8 cellular contexts compared by ENCODE assay signal in the genomic region with DNA sequence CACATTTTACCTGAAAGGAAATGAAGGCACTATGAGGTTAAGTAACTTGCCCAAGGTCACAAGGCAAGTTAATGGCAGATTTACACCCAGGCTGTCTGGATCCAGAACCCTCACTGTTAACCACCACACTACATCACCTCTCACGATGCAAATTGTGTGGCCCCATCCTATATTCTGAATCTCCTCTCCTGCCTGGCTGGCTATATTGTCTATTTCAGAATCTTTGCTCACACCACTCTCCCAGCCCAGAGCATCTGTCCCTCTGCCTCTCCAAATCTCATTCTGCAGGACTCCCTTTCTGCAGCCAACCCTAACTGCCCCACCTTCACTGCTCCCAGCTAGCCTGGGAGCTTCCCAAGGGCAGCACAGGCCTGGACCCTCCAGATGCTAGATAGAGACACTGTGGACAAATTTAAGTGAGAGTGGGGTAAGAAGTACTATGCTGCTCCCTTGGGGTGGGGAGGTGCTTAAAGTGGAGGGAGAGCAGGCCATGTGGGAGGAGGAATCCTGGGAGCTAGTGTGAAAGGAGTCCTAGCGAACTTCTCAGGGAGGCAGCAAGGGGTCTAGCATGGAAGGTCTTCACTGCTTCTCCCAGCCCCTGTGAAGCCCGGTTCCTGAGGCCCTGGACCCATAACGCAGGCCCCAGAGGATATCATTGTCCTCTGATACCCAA. TPM values are rescaled to one million over a fixed set of nuclear protein-coding genes. Genes with fewer than 3 reads are reported as not detected.
DNase-seq lines count a peak whose midpoint lies in the region; ATAC-seq, FAIRE-seq and TF ChIP-seq lines count a peak whose summit lies in the region.

No MANE protein-coding gene starts in this region.

- in situ Hi-C loops in Panc1 (cut with HindIII; ENCODE audit: low pct_unique_long_range_greater_than_20kb, low sequenced_read_pairs), result no loop called here

- H3K27me3 ChIP-seq in Panc1 (ENCODE audit: control insufficient read depth, insufficient read depth, low read length) (no peaks in the 10 kb centered on the region), endothelial cell of umbilical vein (ENCODE audit: control insufficient read depth in 2 of 2, insufficient read depth in 2 of 2, low read length in 2 of 2) (peaks cover 11 to 22% of the 10 kb centered on the region in 2 experiments)

- H3K79me2 ChIP-seq in endothelial cell of umbilical vein (ENCODE audit: control insufficient read depth, insufficient read depth, low read length), result peaks cover 9% of the 10 kb centered on the region

- peak overlapping the region; percentile 78 for H3K4me2 ChIP-seq in endothelial cell of umbilical vein (ENCODE audit: insufficient read depth, low read length)

- H4K20me1 ChIP-seq in endothelial cell of umbilical vein (replicated peaks; ENCODE audit: control insufficient read depth, extremely low read depth, insufficient read depth, low read length), result no peaks in the 10 kb centered on the region

- TF ChIP-seq CTCF in Panc1 (IDR thresholded peaks at IDR 0.05), result no peak
- no peak for TF ChIP-seq CTCF in endothelial cell of umbilical vein (IDR thresholded peaks at IDR 0.05; ENCODE audit: extremely low read depth in 1 of 2, insufficient read depth in 1 of 2, low read depth in 1 of 2, low read length in 2 of 2)

- no peaks in the 10 kb centered on the region for H3K9me3 ChIP-seq in Panc1 (ENCODE audit: control insufficient read depth, insufficient read depth, low read depth, low read length)
- H3K9me3 ChIP-seq in endothelial cell of umbilical vein (replicated peaks; ENCODE audit: control insufficient read depth, insufficient read depth, low read length), result no peaks in the 10 kb centered on the region

- H3K36me3 Mint-ChIP-seq in naive thymus-derived CD8-positive, alpha-beta T cell, result peaks cover 0 to 2% (median 0%) of the 10 kb centered on the region in 3 donors

- ATAC-seq in Panc1 (peak; percentile 31), GM19467 (IDR thresholded peaks at IDR 0.05; ENCODE audit: unreplicated experiment) (no peak), GM18498 (IDR thresholded peaks at IDR 0.05; ENCODE audit: unreplicated experiment) (no peak)
- no peak for ATAC-seq in naive thymus-derived CD8-positive, alpha-beta T cell

- peak overlapping the region; percentile 97 for H3K27ac ChIP-seq in Panc1 (ENCODE audit: low read length)
- peak overlapping the region; percentile 17 for H3K27ac ChIP-seq in endothelial cell of umbilical vein (ENCODE audit: insufficient read depth, low read depth, low read length)

- H3K9me3 Mint-ChIP-seq in naive thymus-derived CD8-positive, alpha-beta T cell, result no peaks in the 10 kb centered on the region

- peak overlapping the region; percentile 79 to 99 (median 93) for H3K27ac Mint-ChIP-seq in naive thymus-derived CD8-positive, alpha-beta T cell

- peaks cover 29 to 55% (median 47%) of the 10 kb centered on the region in 4 donors for H3K4me1 Mint-ChIP-seq in naive thymus-derived CD8-positive, alpha-beta T cell

- intact Hi-C loops in Panc1 (cut with micrococcal nuclease; ENCODE audit: unreplicated experiment) (loop anchor here (5.0 kb wide), 1 partner anchor 46 kb away; no protein-coding TSS in a partner anchor), endothelial cell of umbilical vein (cut with micrococcal nuclease) (loop anchor here (1.0 kb wide), 1 partner anchor 9 kb away; no protein-coding TSS in a partner anchor)

- H3K9ac ChIP-seq in endothelial cell of umbilical vein (replicated peaks; ENCODE audit: extremely low read depth, insufficient read depth, low read length), result peak overlapping the region; percentile 78

- dilution Hi-C loops in endothelial cell of umbilical vein (cut with MboI; ENCODE audit: extremely low pct_ligation_motif_present, low sequenced_read_pairs), result no loop called here

- BruUV-seq in Panc1 (replicated peaks; lab: Mats Ljungman, UMichigan) (no TSS peak), endothelial cell of umbilical vein (replicated peaks; lab: Mats Ljungman, UMichigan) (no TSS peak)

- peaks cover 0 to 2% (median 0%) of the 10 kb centered on the region in 5 donors for H3K27me3 Mint-ChIP-seq in naive thymus-derived CD8-positive, alpha-beta T cell

- H3K4me3 Mint-ChIP-seq in naive thymus-derived CD8-positive, alpha-beta T cell, result peak overlapping the region; percentile 89 to 97 (median 94)

- H3K9me1 ChIP-seq in endothelial cell of umbilical vein (replicated peaks; ENCODE audit: control insufficient read depth, extremely low read depth, insufficient read depth, low read length), result no peaks in the 10 kb centered on the region

- DNase-seq in SIG-M5 treated with dmso at 0.1 percent for 504 hours (lab: John Stamatoyannopoulos, UW; ENCODE audit: unreplicated experiment) (peak; percentile 38), SIG-M5 (lab: John Stamatoyannopoulos, UW) (no peak), Panc1 (ENCODE audit: low read depth, low spot score) (no peak), endothelial cell of umbilical vein (ENCODE audit: low read depth, low spot score) (no peak), activated gamma-delta T cell (lab: John Stamatoyannopoulos, UW) (no peak)
- no peak for DNase-seq in naive thymus-derived CD8-positive, alpha-beta T cell

- CTCF ChIA-PET in Panc1 (lab: Charles Lee), result interaction anchor here (1.0 to 1.4 kb wide), 2 partner anchors 9 to 79 kb away, joined by 4 to 7 read pairs; no protein-coding TSS in a partner anchor
- CTCF ChIA-PET in endothelial cell of umbilical vein (lab: Charles Lee), result interaction anchor here (0.7 to 2.4 kb wide), 9 partner anchors 10 to 262 kb away, joined by 3 to 25 read pairs (median 5); partner anchors contain the start of genes ACTR1A and FBXL15

- TF ChIP-seq POLR2A in endothelial cell of umbilical vein (IDR thresholded peaks at IDR 0.05; ENCODE audit: low read depth, low read length), result no peak

- H3K4me1 ChIP-seq in Panc1 (ENCODE audit: control insufficient read depth, insufficient read depth, low read length) (peaks cover 14% of the 10 kb centered on the region), endothelial cell of umbilical vein (ENCODE audit: control insufficient read depth, extremely low read depth, insufficient read depth, low read length) (peaks cover 7% of the 10 kb centered on the region)

- H3K36me3 ChIP-seq in Panc1 (ENCODE audit: control insufficient read depth, insufficient read depth, low read length), result no peaks in the 10 kb centered on the region; the same call in 1 of the 2 replicates
- H3K36me3 ChIP-seq in endothelial cell of umbilical vein (ENCODE audit: control insufficient read depth in 2 of 2, extremely low read depth in 1 of 2, insufficient read depth in 2 of 2, low read length in 2 of 2), result no peaks in the 10 kb centered on the region

- H2AFZ ChIP-seq in endothelial cell of umbilical vein (ENCODE audit: low read depth, low read length), result peak overlapping the region; percentile 47

- POLR2A ChIA-PET in Panc1 (lab: Charles Lee), result no interaction called here
- POLR2A ChIA-PET in endothelial cell of umbilical vein (lab: Charles Lee), result interaction anchor here (0.8 to 1.1 kb wide), 2 partner anchors 11 to 44 kb away, joined by 5 to 6 read pairs; partner anchors contain the start of gene FBXL15
- POLR2A ChIA-PET in naive thymus-derived CD8-positive, alpha-beta T cell (lab: Charles Lee), result interaction anchor here (0.9 to 7.5 kb wide), 14 partner anchors 10 to 71 kb away, joined by 4 to 184 read pairs (median 5); partner anchors contain the start of genes ACTR1A, C10orf95, FBXL15 and NFKB2

- FAIRE-seq in endothelial cell of umbilical vein (lab: Jason Lieb, UNC), result peak; percentile 46

- H3K4me3 ChIP-seq in Panc1 (ENCODE audit: low read depth in 2 of 2, low read length in 2 of 2) (peak overlapping the region; percentile 88 to 98), endothelial cell of umbilical vein (replicated peaks in 1 of 3; ENCODE audit: insufficient read depth in 1 of 3, low read depth in 1 of 3, low read length in 3 of 3) (peak overlapping the region; percentile 53 to 87 (median 66))

RNA-seq across cellular contexts. Expression of gene CUEDC2, which starts 0.8 kb away (rescaled TPM):
- total RNA-seq in Panc1 (2021; ENCODE audit: unreplicated experiment), result 79.3 TPM
- 128 TPM for polyA plus RNA-seq in Panc1 (2012; ENCODE audit: insufficient read length)
- total RNA-seq in endothelial cell of umbilical vein, result 61.5 and 62.6 TPM in 2 replicates
- 82.3 and 96.7 TPM in 2 replicates for polyA plus RNA-seq in endothelial cell of umbilical vein
- 79.5 and 108 TPM in 2 replicates for polyA plus RNA-seq in endothelial cell of umbilical vein (2011; cell fraction: cytosol; rRNA removed)
- polyA plus RNA-seq in endothelial cell of umbilical vein (2011; cell fraction: nucleus; rRNA removed), result 119 and 127 TPM in 2 replicates
- polyA plus RNA-seq in endothelial cell of umbilical vein (2012), result 56.6 and 83.3 TPM in 2 replicates
- polyA minus RNA-seq in endothelial cell of umbilical vein, result 26.5 and 27.4 TPM in 2 replicates
- polyA minus RNA-seq in endothelial cell of umbilical vein (2011; cell fraction: cytosol; rRNA and poly(A)+ RNA removed), result 32.0 TPM
- 7.5 and 12.2 TPM in 2 replicates for polyA minus RNA-seq in endothelial cell of umbilical vein (2011; cell fraction: nucleus; rRNA and poly(A)+ RNA removed)
- 10 to 100 TPM; 36.5 to 41.7 TPM for total RNA-seq in naive thymus-derived CD8-positive, alpha-beta T cell
- 10 to 100 TPM; 60.6 to 76.9 (median 70.8) TPM for polyA plus RNA-seq in naive thymus-derived CD8-positive, alpha-beta T cell

RNA-seq across cellular contexts. Expression of gene FBXL15, which starts 11.0 kb away (rescaled TPM):
- 7.9 TPM for total RNA-seq in Panc1 (2021; ENCODE audit: unreplicated experiment)
- polyA plus RNA-seq in Panc1 (2012; ENCODE audit: insufficient read length), result 17.0 TPM
- 9.9 and 10.7 TPM in 2 replicates for total RNA-seq in endothelial cell of umbilical vein
- 15.3 and 21.6 TPM in 2 replicates for polyA plus RNA-seq in endothelial cell of umbilical vein
- 5.9 and 10.1 TPM in 2 replicates for polyA plus RNA-seq in endothelial cell of umbilical vein (2011; cell fraction: cytosol; rRNA removed)
- polyA plus RNA-seq in endothelial cell of umbilical vein (2011; cell fraction: nucleus; rRNA removed), result 11.6 and 11.7 TPM in 2 replicates
- 4.3 and 6.2 TPM in 2 replicates for polyA plus RNA-seq in endothelial cell of umbilical vein (2012)
- polyA minus RNA-seq in endothelial cell of umbilical vein, result 1.4 and 2.0 TPM in 2 replicates
- polyA minus RNA-seq in endothelial cell of umbilical vein (2011; cell fraction: cytosol; rRNA and poly(A)+ RNA removed), result 8.5 TPM
- 1.5 and 1.8 TPM in 2 replicates for polyA minus RNA-seq in endothelial cell of umbilical vein (2011; cell fraction: nucleus; rRNA and poly(A)+ RNA removed)
- 10 to 100 TPM; 18.7 to 21.1 TPM for total RNA-seq in naive thymus-derived CD8-positive, alpha-beta T cell
- polyA plus RNA-seq in naive thymus-derived CD8-positive, alpha-beta T cell, result 10 to 100 TPM; 26.8 to 35.5 (median 28.5) TPM

RNA-seq across cellular contexts. Expression of gene PSD, which starts 13.0 kb away (rescaled TPM):
- 2.4 TPM for total RNA-seq in Panc1 (2021; ENCODE audit: unreplicated experiment)
- polyA plus RNA-seq in Panc1 (2012; ENCODE audit: insufficient read length), result 8.3 TPM
- 0.18 and 0.40 TPM in 2 replicates for total RNA-seq in endothelial cell of umbilical vein
- polyA plus RNA-seq in endothelial cell of umbilical vein, result 0.08 and 0.10 TPM in 2 replicates
- polyA plus RNA-seq in endothelial cell of umbilical vein (2011; cell fraction: cytosol; rRNA removed), result 0.07 TPM in 1 of 2 replicates, not detected in the other
- polyA plus RNA-seq in endothelial cell of umbilical vein (2011; cell fraction: nucleus; rRNA removed), result 0.24 and 0.29 TPM in 2 replicates
- 0.86 and 2.6 TPM in 2 replicates for polyA plus RNA-seq in endothelial cell of umbilical vein (2012)
- polyA minus RNA-seq in endothelial cell of umbilical vein, result not detected in 2 replicates
- not detected for polyA minus RNA-seq in endothelial cell of umbilical vein (2011; cell fraction: cytosol; rRNA and poly(A)+ RNA removed)
- 0.29 TPM in 1 of 2 replicates, not detected in the other for polyA minus RNA-seq in endothelial cell of umbilical vein (2011; cell fraction: nucleus; rRNA and poly(A)+ RNA removed)
- total RNA-seq in naive thymus-derived CD8-positive, alpha-beta T cell, result 10 to 100 TPM; 11.9 to 13.3 TPM
- 1 to 10 TPM; 4.9 to 5.9 (median 5.3) TPM for polyA plus RNA-seq in naive thymus-derived CD8-positive, alpha-beta T cell

RNA-seq across cellular contexts. Expression of gene C10orf95, which starts 19.8 kb away (rescaled TPM):
- total RNA-seq in Panc1 (2021; ENCODE audit: unreplicated experiment) (0.21 TPM), endothelial cell of umbilical vein (not detected in 2 replicates)
- polyA plus RNA-seq in Panc1 (2012; ENCODE audit: insufficient read length), result 1.2 TPM
- 0.08 TPM in 1 of 2 replicates, not detected in the other for polyA plus RNA-seq in endothelial cell of umbilical vein
- 0.04 TPM in 1 of 2 replicates, not detected in the other for polyA plus RNA-seq in endothelial cell of umbilical vein (2011; cell fraction: cytosol; rRNA removed)
- polyA plus RNA-seq in endothelial cell of umbilical vein (2011; cell fraction: nucleus; rRNA removed), result not detected in 2 replicates
- polyA plus RNA-seq in endothelial cell of umbilical vein (2012), result not detected in 2 replicates
- polyA minus RNA-seq in endothelial cell of umbilical vein, result not detected in 2 replicates
- polyA minus RNA-seq in endothelial cell of umbilical vein (2011; cell fraction: cytosol; rRNA and poly(A)+ RNA removed), result not detected
- polyA minus RNA-seq in endothelial cell of umbilical vein (2011; cell fraction: nucleus; rRNA and poly(A)+ RNA removed), result not detected in 2 replicates
- under 1 TPM; 0.52 to 0.73 TPM for total RNA-seq in naive thymus-derived CD8-positive, alpha-beta T cell
- polyA plus RNA-seq in naive thymus-derived CD8-positive, alpha-beta T cell, result under 1 TPM; 0.68 to 0.97 (median 0.68) TPM

RNA-seq across cellular contexts. Expression of gene NFKB2, which starts 36.1 kb away (rescaled TPM):
- total RNA-seq in Panc1 (2021; ENCODE audit: unreplicated experiment), result 105 TPM
- polyA plus RNA-seq in Panc1 (2012; ENCODE audit: insufficient read length), result 119 TPM
- 21.9 and 25.6 TPM in 2 replicates for total RNA-seq in endothelial cell of umbilical vein
- 21.0 and 23.0 TPM in 2 replicates for polyA plus RNA-seq in endothelial cell of umbilical vein
- polyA plus RNA-seq in endothelial cell of umbilical vein (2011; cell fraction: cytosol; rRNA removed), result 13.8 and 20.2 TPM in 2 replicates
- polyA plus RNA-seq in endothelial cell of umbilical vein (2011; cell fraction: nucleus; rRNA removed), result 53.7 and 67.4 TPM in 2 replicates
- polyA plus RNA-seq in endothelial cell of umbilical vein (2012), result 17.7 and 31.9 TPM in 2 replicates
- 9.5 and 11.2 TPM in 2 replicates for polyA minus RNA-seq in endothelial cell of umbilical vein
- 27.7 TPM for polyA minus RNA-seq in endothelial cell of umbilical vein (2011; cell fraction: cytosol; rRNA and poly(A)+ RNA removed)
- polyA minus RNA-seq in endothelial cell of umbilical vein (2011; cell fraction: nucleus; rRNA and poly(A)+ RNA removed), result 11.3 and 18.8 TPM in 2 replicates
- 100 to 1,000 TPM; 111 to 123 TPM for total RNA-seq in naive thymus-derived CD8-positive, alpha-beta T cell
- 10 to 100 TPM in 1 of 3 donors, 1 to 10 TPM in 2; 6.1 to 14.6 (median 9.1) TPM for polyA plus RNA-seq in naive thymus-derived CD8-positive, alpha-beta T cell
